23 cellular contexts compared by ENCODE assay signal in genomic region chr3:14223595-14223994, GRCh38. TPM values are rescaled to one million over a fixed set of nuclear protein-coding genes. Genes with fewer than 3 reads are reported as not detected.
DNase-seq lines count a peak whose midpoint lies in the region; ATAC-seq and TF ChIP-seq lines count a peak whose summit lies in the region.
"Had no signal": no experiment of that assay in that cellular context is flagged by ENCODE, and none has a peak within 500 bp of the region (broad histone marks: within the 10 kb centered on the region; RNA-seq: fewer than 3 reads in every experiment).

No MANE protein-coding gene starts in this region.

- peaks cover 21% of the 10 kb centered on the region for H3K4me1 ChIP-seq in IMR-90 (ENCODE audit: control insufficient read depth, insufficient read depth, low read length)
- peaks cover 10% of the 10 kb centered on the region for H3K4me1 ChIP-seq in colonic mucosa
- no peaks in the 10 kb centered on the region for H3K4me1 ChIP-seq in CD8-positive, alpha-beta memory T cell (ENCODE audit: insufficient read depth, low read length)
- H3K4me1 ChIP-seq in testis, result peaks cover 10% of the 10 kb centered on the region
- H3K4me1 ChIP-seq: psoas muscle had no signal

- no peak for DNase-seq in IMR-90
- peak; percentile 9 for DNase-seq in colonic mucosa
- peak; percentile 55 for DNase-seq in renal cortical epithelial cell (ENCODE audit: low read depth)
- no peak for DNase-seq in CD8-positive, alpha-beta memory T cell
- DNase-seq in testis, result no peak
- no peak for DNase-seq in HUDEP-2 (lab: John Stamatoyannopoulos, UW; ENCODE audit: unreplicated experiment in 76 of 76)
- DNase-seq: activated CD8-positive, alpha-beta T cell treated with anti-CD3 and anti-CD28 coated beads for 36 hours; anterior cingulate cortex; C1 segment of cervical spinal cord; cortex of kidney; esophagus squamous epithelium; foreskin melanocyte; KBM-7; MM.1S; NCI-H1417; NCI-H446; NCI-H82; psoas muscle; upper lobe of left lung had no signal

- peak overlapping the region; percentile 1; the same call in 1 of the 3 replicates for H2BK15ac ChIP-seq in IMR-90 (ENCODE audit: low read depth, low read length)

- CTCF ChIA-PET in IMR-90 (lab: Yijun Ruan, JAX), result interaction anchor here (0.7 to 2.2 kb wide), 6 partner anchors 8 to 134 kb away, joined by 3 to 8 read pairs (median 4); no protein-coding TSS in a partner anchor
- CTCF ChIA-PET in CD8-positive, alpha-beta memory T cell (lab: Charles Lee), result interaction anchor here (0.6 kb wide), 1 partner anchor 17 kb away, joined by 3 read pairs; no protein-coding TSS in a partner anchor

- no peaks in the 10 kb centered on the region for H3K4me1 Mint-ChIP-seq in CD8-positive, alpha-beta memory T cell

- H2BK20ac ChIP-seq in IMR-90 (ENCODE audit: low read depth, low read length), result peak overlapping the region; percentile 86; the same call in 1 of the 2 replicates

- H3K27ac Mint-ChIP-seq in CD8-positive, alpha-beta memory T cell, result no peak overlapping the region
- H3K27ac Mint-ChIP-seq: activated CD8-positive, alpha-beta T cell treated with anti-CD3 and anti-CD28 coated beads for 36 hours; activated naive CD4-positive, alpha-beta T cell treated with anti-CD3 and anti-CD28 coated beads, Interleukin-2, amount 50 U/mL, for 72 hours; activated T-helper 2 cell treated with anti-CD3 and anti-CD28 coated beads, Interferon-gamma antibody, Interleukin-2, Interleukin-4, amounts not matched to agents 10 μg/mL and 5 μg/mL and 100 μg/mL, durations not matched to agents 14 hours and 24 hours and 36 hours had no signal

- no peak overlapping the region for H2BK5ac ChIP-seq in IMR-90 (ENCODE audit: low read depth, low read length, poor library complexity, severe bottlenecking)

- H2BK120ac ChIP-seq in IMR-90 (ENCODE audit: low read depth, low read length), result peak overlapping the region; percentile 90; the same call in 1 of the 2 replicates

- WGBS in IMR-90 (ENCODE audit: extremely low coverage in 2 of 2, insufficient read length in 1 of 2), 2 experiments, result no CpG with 5 or more reads among the region's 1 CpG
- WGBS in testis, 2 donors, result 70 to 86% methylated on average over 1 of the region's 1 CpG

- TF ChIP-seq CTCF in IMR-90 (conservative IDR thresholded peaks at IDR 0.05; ENCODE audit: low read depth, low read length) (no peak), colonic mucosa (IDR thresholded peaks at IDR 0.05) (no peak), testis (IDR thresholded peaks at IDR 0.05) (no peak)

- H4K91ac ChIP-seq in IMR-90 (ENCODE audit: insufficient read depth, low read depth, low read length), result peak overlapping the region; percentile 92

- H3K36me3 Mint-ChIP-seq in CD8-positive, alpha-beta memory T cell, result peaks cover 0 to 26% (median 3%) of the 10 kb centered on the region in 3 donors

- TF ChIP-seq POLR2A in IMR-90 (IDR thresholded peaks at IDR 0.05; ENCODE audit: low read depth, low read length), result no peak
- no peak for TF ChIP-seq POLR2A in testis (IDR thresholded peaks at IDR 0.05)

- peaks cover 35 to 69% of the 10 kb centered on the region in 2 donors for H3K27me3 Mint-ChIP-seq in CD8-positive, alpha-beta memory T cell

- H2AK5ac ChIP-seq in IMR-90 (ENCODE audit: low read depth, low read length), result no peak overlapping the region; the same call in 1 of the 2 replicates

- no peak overlapping the region for H3K14ac ChIP-seq in IMR-90 (replicated peaks; ENCODE audit: low read depth, low read length)

- BruUV-seq in IMR-90 (replicated peaks; lab: Mats Ljungman, UMichigan), result no TSS peak

- no peak overlapping the region for H2AFZ ChIP-seq in IMR-90 (replicated peaks; ENCODE audit: low read length, poor library complexity)

- H4K8ac ChIP-seq in IMR-90 (ENCODE audit: low read depth in 2 of 2, low read length in 2 of 2), result no peak overlapping the region

- intact Hi-C loops in IMR-90 (cut with micrococcal nuclease), result no loop called here
- intact Hi-C loops in colonic mucosa (cut with DNase I), result no loop called here
- intact Hi-C loops in testis (cut with DNase I; ENCODE audit: low total_unique reads), result no loop called here

- H3K27ac ChIP-seq in IMR-90 (ENCODE audit: insufficient read depth, low read length), result no peak overlapping the region
- no peak overlapping the region for H3K27ac ChIP-seq in colonic mucosa
- no peak overlapping the region for H3K27ac ChIP-seq in CD8-positive, alpha-beta memory T cell (ENCODE audit: low read depth, low read length)
- H3K27ac ChIP-seq in testis, result no peak overlapping the region
- H3K27ac ChIP-seq: psoas muscle, upper lobe of left lung had no signal

- H3K18ac ChIP-seq in IMR-90 (ENCODE audit: low read depth, low read length), result peak overlapping the region; percentile 74

- H3K4ac ChIP-seq in IMR-90 (ENCODE audit: low read depth, low read length), result peak overlapping the region; percentile 94; the same call in 1 of the 2 replicates

- no peak for TF ChIP-seq RAD21 in IMR-90 (IDR thresholded peaks at IDR 0.05; ENCODE audit: low read length)

- peaks cover 12 to 28% (median 14%) of the 10 kb centered on the region in 5 donors for H3K9me3 Mint-ChIP-seq in CD8-positive, alpha-beta memory T cell

- H3K4me3 ChIP-seq in IMR-90 (ENCODE audit: insufficient read depth, low read depth, low read length) (no peak overlapping the region), colonic mucosa (no peak overlapping the region), testis (no peak overlapping the region)
- no peak overlapping the region for H3K4me3 ChIP-seq in CD8-positive, alpha-beta memory T cell (ENCODE audit: low read length)
- H3K4me3 ChIP-seq: esophagus squamous epithelium, psoas muscle, upper lobe of left lung had no signal

- no peak overlapping the region; the same call in 1 of the 2 replicates for H3K23ac ChIP-seq in IMR-90 (ENCODE audit: low read depth, low read length)

- ATAC-seq in GM18868 (IDR thresholded peaks at IDR 0.05; ENCODE audit: unreplicated experiment) (peak; percentile 61), IMR-90 (ENCODE audit: low read depth) (peak; percentile 15; the same call in 1 of the 2 replicates)
- ATAC-seq: activated CD8-positive, alpha-beta T cell treated with anti-CD3 and anti-CD28 coated beads for 36 hours; activated naive CD4-positive, alpha-beta T cell treated with anti-CD3 and anti-CD28 coated beads, Interleukin-2, amount 50 U/mL, for 72 hours; left lobe of liver; psoas muscle had no signal

- POLR2A ChIA-PET in IMR-90 (lab: Charles Lee; ENCODE audit: unreplicated experiment), result no interaction called here
- POLR2A ChIA-PET in CD8-positive, alpha-beta memory T cell (lab: Charles Lee), result no interaction called here

- no peak overlapping the region for H2AK9ac ChIP-seq in IMR-90 (replicated peaks; ENCODE audit: low read depth, low read length, poor library complexity)

- H3K4me3 Mint-ChIP-seq in CD8-positive, alpha-beta memory T cell, result no peak overlapping the region
- H3K4me3 Mint-ChIP-seq: activated CD8-positive, alpha-beta T cell treated with anti-CD3 and anti-CD28 coated beads for 36 hours had no signal

- H3K9me3 ChIP-seq in IMR-90 (ENCODE audit: control insufficient read depth, insufficient read depth, low read length) (no peaks in the 10 kb centered on the region), colonic mucosa (no peaks in the 10 kb centered on the region), testis (no peaks in the 10 kb centered on the region)
- no peaks in the 10 kb centered on the region for H3K9me3 ChIP-seq in CD8-positive, alpha-beta memory T cell (ENCODE audit: low read length)

- peaks cover 10% of the 10 kb centered on the region for H3K9me1 ChIP-seq in IMR-90 (ENCODE audit: insufficient read depth, low read length)

- no peak overlapping the region for H3K4me2 ChIP-seq in IMR-90 (ENCODE audit: low read depth, low read length)

- dilution Hi-C loops in IMR-90 (cut with HindIII; ENCODE audit: low sequenced_read_pairs, unreplicated experiment), result no loop called here

- H3K27me3 ChIP-seq in IMR-90 (ENCODE audit: control insufficient read depth, insufficient read depth, low read length), result no peaks in the 10 kb centered on the region
- no peaks in the 10 kb centered on the region for H3K27me3 ChIP-seq in colonic mucosa
- H3K27me3 ChIP-seq in CD8-positive, alpha-beta memory T cell (ENCODE audit: insufficient read depth, low read length, poor library complexity, severe bottlenecking), result peaks cover 9% of the 10 kb centered on the region
- H3K27me3 ChIP-seq in testis, result no peaks in the 10 kb centered on the region
- H3K27me3 ChIP-seq: upper lobe of left lung had no signal

- in situ Hi-C loops in IMR-90 (cut with MboI; ENCODE audit: low sequenced_read_pairs), result no loop called here

- H4K20me1 ChIP-seq in IMR-90 (ENCODE audit: insufficient read depth, low read length), result no peaks in the 10 kb centered on the region

- H3K36me3 ChIP-seq in IMR-90 (ENCODE audit: control insufficient read depth, insufficient read depth, low read length) (no peaks in the 10 kb centered on the region), colonic mucosa (no peaks in the 10 kb centered on the region), testis (ENCODE audit: low read depth, missing control alignments) (no peaks in the 10 kb centered on the region)
- H3K36me3 ChIP-seq in CD8-positive, alpha-beta memory T cell (ENCODE audit: insufficient read depth, low read length), result no peaks in the 10 kb centered on the region
- H3K36me3 ChIP-seq: esophagus squamous epithelium, upper lobe of left lung had no signal

- no peak overlapping the region for H3K56ac ChIP-seq in IMR-90 (ENCODE audit: extremely low read depth, insufficient read depth, low read length)

- H3K9ac ChIP-seq in IMR-90 (ENCODE audit: low read depth, low read length), result no peak overlapping the region
- no peak overlapping the region for H3K9ac ChIP-seq in colonic mucosa (ENCODE audit: low read depth in 2 of 2, low read length in 2 of 2)

- H4K5ac ChIP-seq in IMR-90 (ENCODE audit: low read depth, low read length), result peak overlapping the region; percentile 44; the same call in 1 of the 2 replicates

- no peaks in the 10 kb centered on the region for H3K79me1 ChIP-seq in IMR-90 (ENCODE audit: low read depth in 1 of 2, low read length in 2 of 2)

RNA-seq across cellular contexts. Expression of gene LSM3, which starts 45.0 kb away (rescaled TPM):
- total RNA-seq in IMR-90 (2012; rRNA removed) (3.4 and 14.2 TPM in 2 replicates), colonic mucosa (10 to 100 TPM; 12.4 to 16.4 TPM), renal cortical epithelial cell (10.4 and 15.6 TPM in 2 replicates), testis (10 to 100 TPM; 13.6 to 14.9 TPM)
- polyA plus RNA-seq in IMR-90 (2012; rRNA removed) (10.0 and 11.5 TPM in 2 replicates), testis (ENCODE audit: insufficient read depth, low read depth, low replicate concordance) (21.2 TPM)
- 0.87 and 1.00 TPM in 2 replicates for polyA plus RNA-seq in IMR-90 (2012; cell fraction: cytosol; rRNA removed)
- polyA plus RNA-seq in IMR-90 (2012; cell fraction: nucleus; rRNA removed; ENCODE audit: low replicate concordance), result 0.20 and 1.8 TPM in 2 replicates
- 10 to 100 TPM; 25.8 to 26.6 TPM for total RNA-seq in CD8-positive, alpha-beta memory T cell
- polyA plus RNA-seq in CD8-positive, alpha-beta memory T cell, result 22.9 TPM

RNA-seq across cellular contexts. Expression of gene XPC, which starts 45.2 kb away (rescaled TPM):
- total RNA-seq in IMR-90 (2012; rRNA removed), result 40.5 and 48.8 TPM in 2 replicates
- polyA plus RNA-seq in IMR-90 (2012; rRNA removed), result 27.6 and 30.9 TPM in 2 replicates
- 17.6 and 18.4 TPM in 2 replicates for polyA plus RNA-seq in IMR-90 (2012; cell fraction: cytosol; rRNA removed)
- 62.0 and 94.0 TPM in 2 replicates for polyA plus RNA-seq in IMR-90 (2012; cell fraction: nucleus; rRNA removed; ENCODE audit: low replicate concordance)
- total RNA-seq in colonic mucosa, result 10 to 100 TPM; 14.7 to 23.3 TPM
- total RNA-seq in renal cortical epithelial cell, result 31.8 and 135 TPM in 2 replicates
- total RNA-seq in CD8-positive, alpha-beta memory T cell, result 10 to 100 TPM; 38.8 to 38.9 TPM
- polyA plus RNA-seq in CD8-positive, alpha-beta memory T cell, result 44.0 TPM
- total RNA-seq in testis, result 10 to 100 TPM; 48.7 to 54.1 TPM
- polyA plus RNA-seq in testis (ENCODE audit: insufficient read depth, low read depth, low replicate concordance), result 25.1 TPM

Comparison
In these comparisons a context has a peak if more than half of its experiments do, and no peak if none do; other contexts are left out.
1. DNase-seq: peak in colonic mucosa (single experiment) and renal cortical epithelial cell (single experiment); none in IMR-90 (single experiment), CD8-positive, alpha-beta memory T cell (0 of 5), testis (single experiment) and HUDEP-2 (0 of 76).